ENCODE assay signal across 7 cellular contexts in genomic region chr3:145489011-145489410, GRCh38.
"Had no signal": no experiment of that assay in that cellular context is flagged by ENCODE, and none has a peak within 500 bp of the region (broad histone marks: within the 10 kb centered on the region; RNA-seq: fewer than 3 reads in every experiment).

No MANE protein-coding gene starts in this region.

- FAIRE-seq: HepG2, HTR-8/SVneo, K562 had no signal

- ATAC-seq: HepG2, K562 had no signal

- H3K4me3 ChIP-seq: K562 had no signal

- H3K27ac ChIP-seq: HL-60 had no signal

- DNase-seq: IMR-90, KBM-7, KG1 had no signal
